In the genomic region with DNA sequence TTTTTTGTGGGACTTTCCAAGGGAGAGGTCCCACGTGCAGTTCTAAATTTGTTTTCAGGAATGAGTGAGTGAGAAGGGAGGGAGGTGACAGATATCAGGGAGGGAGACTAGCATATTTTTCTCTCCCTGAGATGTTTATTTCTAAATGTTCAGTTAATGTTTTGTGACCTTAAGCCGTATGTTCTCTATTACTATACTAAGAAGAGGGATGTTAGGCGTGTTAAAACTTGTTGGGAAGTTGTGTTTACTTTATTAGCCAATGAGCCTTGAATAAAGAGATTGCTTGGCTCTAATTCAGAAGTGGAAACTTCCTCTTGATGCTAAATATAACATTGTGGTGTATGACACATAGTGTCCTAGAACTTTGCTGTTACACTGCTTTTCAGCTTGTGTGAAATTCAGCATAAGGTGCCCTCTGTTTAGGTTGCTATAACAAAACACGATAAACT, we compare ENCODE assay signal across 9 cellular contexts. TPM values are rescaled to one million over a fixed set of nuclear protein-coding genes. Genes with fewer than 3 reads are reported as not detected.
DNase-seq lines count a peak whose midpoint lies in the region; ATAC-seq, FAIRE-seq and TF ChIP-seq lines count a peak whose summit lies in the region.
"Had no signal": no experiment of that assay in that cellular context is flagged by ENCODE, and none has a peak within 500 bp of the region (broad histone marks: within the 10 kb centered on the region; RNA-seq: fewer than 3 reads in every experiment).

No MANE protein-coding gene starts in this region.

- peaks cover 0 to 10% (median 8%) of the 10 kb centered on the region in 3 donors for H3K4me1 ChIP-seq in pancreas
- H3K4me1 ChIP-seq in OCI-LY7 (ENCODE audit: insufficient read depth, low read length, poor library complexity, severe bottlenecking): no peaks in the 10 kb centered on the region

- H3K79me2 ChIP-seq in OCI-LY7 (ENCODE audit: insufficient read depth, low read depth, low read length): no peaks in the 10 kb centered on the region

- POLR2A ChIA-PET in OCI-LY7 (lab: Charles Lee): no interaction called here

- H3K27ac Mint-ChIP-seq in nephron progenitor cell: no peak overlapping the region

- H3K9me3 ChIP-seq in pancreas (no peaks in the 10 kb centered on the region), OCI-LY7 (ENCODE audit: low read length) (no peaks in the 10 kb centered on the region)

- H3K9me3 Mint-ChIP-seq in nephron progenitor cell: peaks cover 30% of the 10 kb centered on the region

- 14 to 23% methylated on average over 4 of the region's 4 CpGs for WGBS in pancreas, 2 donors

- ATAC-seq in HG03469 (IDR thresholded peaks at IDR 0.05; ENCODE audit: unreplicated experiment) (peak; percentile 62), pancreas (peak; percentile 92 to 97 (median 94))

- FAIRE-seq in pancreas (lab: Jason Lieb, UNC): no peak

- H3K36me3 ChIP-seq in pancreas (no peaks in the 10 kb centered on the region), OCI-LY7 (ENCODE audit: insufficient read depth, low read length) (no peaks in the 10 kb centered on the region)
- H3K36me3 ChIP-seq: cardiac muscle cell had no signal

- intact Hi-C loops in pancreas (cut with DNase I): no loop called here
- intact Hi-C loops in OCI-LY7 (cut with micrococcal nuclease; ENCODE audit: unreplicated experiment): no loop called here
- intact Hi-C loops in posterior vena cava (cut with DNase I): no loop called here

- in situ Hi-C loops in GM13976 (cut with MboI; ENCODE audit: low sequenced_read_pairs, unreplicated experiment): no loop called here

- no peak overlapping the region for H2AFZ ChIP-seq in OCI-LY7 (ENCODE audit: low read length)

- TF ChIP-seq CTCF in GM13976 (IDR thresholded peaks at IDR 0.05; ENCODE audit: borderline replicate concordance, control extremely low read depth, extremely low read depth, insufficient read depth, missing control alignments) (no peak), pancreas (IDR thresholded peaks at IDR 0.05) (no peak), OCI-LY7 (conservative IDR thresholded peaks at IDR 0.05; ENCODE audit: low read length) (no peak), nephron progenitor cell (IDR thresholded peaks at IDR 0.05) (no peak)

- H3K4me3 ChIP-seq in pancreas (no peak overlapping the region), OCI-LY7 (ENCODE audit: low read depth, low read length, poor library complexity, severe bottlenecking) (no peak overlapping the region)
- H3K4me3 ChIP-seq: cardiac muscle cell had no signal

- H3K4me2 ChIP-seq in OCI-LY7 (ENCODE audit: low read length): no peak overlapping the region

- no peaks in the 10 kb centered on the region for H3K4me1 Mint-ChIP-seq in nephron progenitor cell

- no peaks in the 10 kb centered on the region for H3K36me3 Mint-ChIP-seq in nephron progenitor cell (ENCODE audit: low read depth)

- H4K20me1 ChIP-seq in OCI-LY7 (ENCODE audit: insufficient read depth, low read length): no peaks in the 10 kb centered on the region

- H3K27me3 Mint-ChIP-seq in nephron progenitor cell (ENCODE audit: low read depth, poor library complexity): peaks cover 4% of the 10 kb centered on the region

- peak; percentile 13 for DNase-seq in GM13976 (ENCODE audit: low spot score)
- peak; percentile 71 for DNase-seq in amniotic epithelial cell (ENCODE audit: low read depth)
- DNase-seq in pancreas: no peak
- DNase-seq in activated CD8-positive, alpha-beta memory T cell treated with anti-CD3 and anti-CD28 coated beads, Interleukin-2, amount 50 U/mL, for 48 hours: no peak
- no peak for DNase-seq in OCI-LY7 (ENCODE audit: low spot score)
- DNase-seq in posterior vena cava (ENCODE audit: low spot score): no peak
- DNase-seq in nephron progenitor cell: no peak

- H3K27ac ChIP-seq in pancreas (peak overlapping the region in 3 of 4 donors; percentile 61 to 67 (median 63)), OCI-LY7 (ENCODE audit: low read depth, low read length, poor library complexity, severe bottlenecking) (no peak overlapping the region)
- H3K27ac ChIP-seq: cardiac muscle cell had no signal

- CTCF ChIA-PET in OCI-LY7 (lab: Charles Lee; ENCODE audit: unreplicated experiment): no interaction called here

- no peaks in the 10 kb centered on the region for H3K27me3 ChIP-seq in pancreas
- H3K27me3 ChIP-seq: cardiac muscle cell had no signal

- BruUV-seq in OCI-LY7 (replicated peaks; lab: Mats Ljungman, UMichigan): no TSS peak

- no peaks in the 10 kb centered on the region for H3K9me2 ChIP-seq in OCI-LY7 (ENCODE audit: insufficient read depth, low read length)

- no peak overlapping the region for H3K4me3 Mint-ChIP-seq in nephron progenitor cell

RNA-seq across cellular contexts. Expression of a gene that starts 37.3 kb away (rescaled TPM):
- total RNA-seq in pancreas (1 to 10 TPM in 4 of 6 donors, under 1 TPM in 2; 0.46 to 3.8 (median 1.1) TPM), OCI-LY7 (2022) (not detected in 2 replicates), posterior vena cava (under 1 TPM; 0.51 to 0.81 TPM)
- 1 to 10 TPM in 1 of 2 donors, under 1 TPM in 1; 0.68 to 1.5 TPM for polyA plus RNA-seq in pancreas
- total RNA-seq in OCI-LY7 (2014; rRNA removed; shearing (Covaris generic)): not detected in 2 replicates

Comparison
In these comparisons a context has a peak if more than half of its experiments do, and no peak if none do; other contexts are left out.
1. DNase-seq: peak in GM13976 (single experiment) and amniotic epithelial cell (single experiment); none in pancreas (0 of 6), activated CD8-positive, alpha-beta memory T cell treated with anti-CD3 and anti-CD28 coated beads, Interleukin-2, amount 50 U/mL, for 48 hours (single experiment), OCI-LY7 (single experiment), posterior vena cava (single experiment) and nephron progenitor cell (single experiment).